26 cellular contexts compared by ENCODE assay signal in genomic region chr13:37132211-37132610, GRCh38. TPM values are rescaled to one million over a fixed set of nuclear protein-coding genes. Genes with fewer than 3 reads are reported as not detected.
"Had no signal": no experiment of that assay in that cellular context is flagged by ENCODE, and none has a peak within 500 bp of the region (broad histone marks: within the 10 kb centered on the region; RNA-seq: fewer than 3 reads in every experiment).

No MANE protein-coding gene starts in this region.

- H3K27ac ChIP-seq: colonic mucosa, gastrocnemius medialis, heart right ventricle, ovary, prostate gland, right lobe of liver, stomach, thoracic aorta, transverse colon had no signal

- H3K4me1 Mint-ChIP-seq: naive thymus-derived CD8-positive, alpha-beta T cell had no signal

- H3K4me3 ChIP-seq: colonic mucosa, gastrocnemius medialis, heart right ventricle, mucosa of descending colon, ovary, prostate gland, right lobe of liver, stomach, thoracic aorta, transverse colon had no signal

- DNase-seq: colonic mucosa; dermis blood vessel endothelial cell; erythroblast; gastrocnemius medialis; heart right ventricle; hypothalamus; islet precursor cell; mucosa of descending colon; naive thymus-derived CD8-positive, alpha-beta T cell; ovary; right lobe of liver; stimulated activated CD4-positive, alpha-beta T cell treated with anti-CD3 and anti-CD28 coated beads, Interleukin-2, amount 100 ng/mL, for 24 hours; stimulated activated CD4-positive, alpha-beta T cell treated with anti-CD3 and anti-CD28 coated beads, Interleukin-4, amount 100 ng/mL, for 4 hours; stimulated activated naive CD4-positive, alpha-beta T cell; stomach; substantia nigra; transverse colon had no signal

- H3K27ac Mint-ChIP-seq: naive thymus-derived CD8-positive, alpha-beta T cell had no signal

- H3K9me3 ChIP-seq: colonic mucosa, gastrocnemius medialis, mucosa of descending colon, ovary, prostate gland, right lobe of liver, stomach, thoracic aorta, transverse colon had no signal

- H3K36me3 ChIP-seq: colonic mucosa, gastrocnemius medialis, heart right ventricle, ovary, prostate gland, right lobe of liver, stomach, thoracic aorta, transverse colon had no signal

- H3K27me3 ChIP-seq: colonic mucosa, gastrocnemius medialis, heart right ventricle, ovary, right lobe of liver, stomach, transverse colon had no signal

- H3K9me3 Mint-ChIP-seq: neural crest cell had no signal

- ATAC-seq: gastrocnemius medialis; heart right ventricle; left lobe of liver; mucosa of descending colon; naive thymus-derived CD8-positive, alpha-beta T cell; right lobe of liver had no signal

- H3K4me1 ChIP-seq: colonic mucosa, prostate gland, right lobe of liver, transverse colon had no signal

- H3K4me3 Mint-ChIP-seq: naive thymus-derived CD8-positive, alpha-beta T cell; neural crest cell had no signal

RNA-seq across cellular contexts. Expression of gene CSNK1A1L, which starts 26.7 kb away (rescaled TPM):
- total RNA-seq: cerebellum; colonic mucosa; dermis blood vessel endothelial cell; gastrocnemius medialis; heart right ventricle; left lobe of liver; lower leg skin; mucosa of descending colon; naive thymus-derived CD8-positive, alpha-beta T cell; neural crest cell; ovary; renal cortical epithelial cell; right lobe of liver; skeletal muscle tissue; stomach; thoracic aorta; transverse colon; urinary bladder had no signal
- polyA plus RNA-seq: heart right ventricle; naive thymus-derived CD8-positive, alpha-beta T cell; ovary; stomach; urinary bladder had no signal
